8 cellular contexts compared by ENCODE assay signal in the genomic region with DNA sequence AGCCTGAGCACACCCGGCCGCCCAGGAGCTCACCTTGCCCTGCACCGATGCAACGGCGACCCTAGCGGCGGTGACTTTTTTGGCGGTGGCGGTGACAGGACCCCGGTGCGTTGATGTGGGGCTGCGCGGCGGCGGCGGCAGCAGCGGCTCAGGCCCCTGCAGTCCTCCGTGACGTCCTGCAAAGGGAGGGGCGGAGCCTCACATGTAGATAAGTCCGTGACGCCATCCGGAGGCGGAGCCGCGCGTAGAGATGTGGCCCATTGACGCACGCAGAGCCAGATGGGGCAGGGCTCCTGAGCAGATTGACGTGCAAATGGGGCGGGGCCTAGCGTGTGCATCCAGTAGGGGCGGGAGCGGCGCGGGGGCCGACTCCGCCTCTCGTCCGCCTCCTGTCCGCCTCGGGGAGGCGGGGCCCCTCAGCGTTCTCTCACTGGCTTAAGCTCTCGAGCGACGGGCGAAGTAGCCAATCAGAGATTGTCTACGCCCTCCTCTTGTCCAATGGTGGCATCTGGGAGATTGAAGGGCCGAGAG. TPM values are rescaled to one million over a fixed set of nuclear protein-coding genes. Genes with fewer than 3 reads are reported as not detected.
DNase-seq lines count a peak whose midpoint lies in the region; ATAC-seq and TF ChIP-seq lines count a peak whose summit lies in the region.

A gene with protein sequence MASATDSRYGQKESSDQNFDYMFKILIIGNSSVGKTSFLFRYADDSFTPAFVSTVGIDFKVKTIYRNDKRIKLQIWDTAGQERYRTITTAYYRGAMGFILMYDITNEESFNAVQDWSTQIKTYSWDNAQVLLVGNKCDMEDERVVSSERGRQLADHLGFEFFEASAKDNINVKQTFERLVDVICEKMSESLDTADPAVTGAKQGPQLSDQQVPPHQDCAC (minus strand): TSS at position 180 of the 531 bp plus-strand sequence. CDS start 1,302 bp downstream, outside the sequence.

- H3K36me3 ChIP-seq in HUES64 (ENCODE audit: insufficient read depth, low read length) (peaks cover 22% of the 10 kb centered on the region; the same call in 1 of the 2 replicates), OCI-LY1 (ENCODE audit: insufficient read depth, low read length) (peaks cover 31% of the 10 kb centered on the region), mesodermal cell (ENCODE audit: control insufficient read depth, insufficient read depth, low read length) (no peaks in the 10 kb centered on the region)

- H3F3A ChIP-seq in OCI-LY1 (ENCODE audit: insufficient read depth, low read length), result no peaks in the 10 kb centered on the region

- DNase-seq in D341Med (ENCODE audit: low spot score) (peak; percentile 97), activated T-cell treated with anti-CD3 and anti-CD28 coated beads for 1 hour (ENCODE audit: low read depth) (peak; percentile 99), endothelial cell (ENCODE audit: low spot score) (peak; percentile 99)
- DNase-seq in stimulated activated CD8-positive, alpha-beta memory T cell treated with anti-CD3 and anti-CD28 coated beads, Interleukin-15, amount 100 ng/mL, for 24 hours (ENCODE audit: low read depth), result peak; percentile 97

- under 1% methylated on average over 50 of the region's 50 CpGs for WGBS in HUES64
- 0% methylated on average over 49 of the region's 50 CpGs for WGBS in mesodermal cell (ENCODE audit: insufficient coverage in 2 of 2), 2 experiments

- H2AFZ ChIP-seq in OCI-LY1 (ENCODE audit: low read length), result no peak within 1 kb of the TSS

- peaks cover 10% of the 10 kb centered on the region for H3K27me3 Mint-ChIP-seq in endothelial cell (ENCODE audit: unreplicated experiment)

- no peaks in the 10 kb centered on the region for H3K9me2 ChIP-seq in OCI-LY1 (ENCODE audit: low read depth, low read length)

- H3K4me1 Mint-ChIP-seq in endothelial cell (ENCODE audit: unreplicated experiment), result peaks cover 4% of the 10 kb centered on the region

- H4K20me1 ChIP-seq in OCI-LY1 (ENCODE audit: insufficient read depth, low read length), result no peaks in the 10 kb centered on the region

- TF ChIP-seq CTCF in OCI-LY1 (IDR thresholded peaks at IDR 0.05; ENCODE audit: low read length) (no peak), endothelial cell (IDR thresholded peaks at IDR 0.05; ENCODE audit: unreplicated experiment) (no peak)

- H3K4me1 ChIP-seq in HUES64 (ENCODE audit: insufficient read depth, low read length) (peaks cover 9% of the 10 kb centered on the region; the same call in 1 of the 2 replicates), OCI-LY1 (ENCODE audit: insufficient read depth, low read length, severe bottlenecking) (peaks cover 26% of the 10 kb centered on the region), mesodermal cell (ENCODE audit: control insufficient read depth, insufficient read depth, low read length, poor library complexity, severe bottlenecking) (peaks cover 13% of the 10 kb centered on the region)

- peak within 1 kb of the TSS; percentile 72 for H3K4me3 ChIP-seq in HUES64 (ENCODE audit: low read length)
- H3K4me3 ChIP-seq in OCI-LY1 (ENCODE audit: low read depth, low read length, poor library complexity, severe bottlenecking), result peak within 1 kb of the TSS; percentile 81
- peak within 1 kb of the TSS; percentile 56 for H3K4me3 ChIP-seq in mesodermal cell (ENCODE audit: extremely low read depth, insufficient read depth, low read length, poor library complexity, severe bottlenecking)

- no peaks in the 10 kb centered on the region for H3K79me2 ChIP-seq in OCI-LY1 (ENCODE audit: insufficient read depth, low read length)

- H3K4me2 ChIP-seq in OCI-LY1 (ENCODE audit: low read length), result peak within 1 kb of the TSS; percentile 86

- H3K27ac Mint-ChIP-seq in endothelial cell (ENCODE audit: unreplicated experiment), result peak within 1 kb of the TSS; percentile 94

- H3K9me3 ChIP-seq in HUES64 (ENCODE audit: insufficient read depth, low read depth, low read length) (no peaks in the 10 kb centered on the region), OCI-LY1 (ENCODE audit: low read length) (no peaks in the 10 kb centered on the region), mesodermal cell (ENCODE audit: control insufficient read depth, low read length) (no peaks in the 10 kb centered on the region)

- H3K4me3 Mint-ChIP-seq in endothelial cell (ENCODE audit: unreplicated experiment), result peak within 1 kb of the TSS; percentile 94

- peaks cover 10% of the 10 kb centered on the region for H3K36me3 Mint-ChIP-seq in endothelial cell (ENCODE audit: low read depth, unreplicated experiment)

- peaks cover 7% of the 10 kb centered on the region; the same call in 1 of the 2 replicates for H3K27me3 ChIP-seq in HUES64 (ENCODE audit: insufficient read depth, low read length)
- H3K27me3 ChIP-seq in OCI-LY1 (ENCODE audit: insufficient read depth, low read length), result no peaks in the 10 kb centered on the region

- ATAC-seq in GM21515 (IDR thresholded peaks at IDR 0.05; ENCODE audit: unreplicated experiment), result peak; percentile 87

- H3K9me3 Mint-ChIP-seq in endothelial cell (ENCODE audit: unreplicated experiment), result no peaks in the 10 kb centered on the region

- peak within 1 kb of the TSS; percentile 97 for H3K27ac ChIP-seq in HUES64 (ENCODE audit: low read depth, low read length)
- H3K27ac ChIP-seq in OCI-LY1 (ENCODE audit: low read depth, low read length, poor library complexity, severe bottlenecking), result peak within 1 kb of the TSS; percentile 72
- peak within 1 kb of the TSS; percentile 92 for H3K27ac ChIP-seq in mesodermal cell (ENCODE audit: low read depth, low read length, severe bottlenecking)

- H3K9ac ChIP-seq in HUES64 (ENCODE audit: low read depth, low read length), result peak within 1 kb of the TSS; percentile 74
- peak within 1 kb of the TSS; percentile 91 for H3K9ac ChIP-seq in OCI-LY1 (ENCODE audit: low read length)

RNA-seq across cellular contexts. Expression of the gene that starts here (rescaled TPM):
- polyA plus RNA-seq in HUES64 (2013, experiment 1 of 2), result 3.5 TPM
- 5.1 TPM for polyA plus RNA-seq in HUES64 (2013, experiment 2 of 2)
- total RNA-seq in endothelial cell (ENCODE audit: unreplicated experiment), result 3.1 TPM
- 6.0 TPM for polyA plus RNA-seq in mesodermal cell (2013, experiment 1 of 2)
- polyA plus RNA-seq in mesodermal cell (2013, experiment 2 of 2), result 6.0 TPM

Comparison
In these comparisons a context has a peak if more than half of its experiments do, and no peak if none do; other contexts are left out.
1. Peak in every context shown above with its lines: DNase-seq, ATAC-seq, H3K4me3 ChIP-seq and H3K27ac ChIP-seq.